In the genomic region with DNA sequence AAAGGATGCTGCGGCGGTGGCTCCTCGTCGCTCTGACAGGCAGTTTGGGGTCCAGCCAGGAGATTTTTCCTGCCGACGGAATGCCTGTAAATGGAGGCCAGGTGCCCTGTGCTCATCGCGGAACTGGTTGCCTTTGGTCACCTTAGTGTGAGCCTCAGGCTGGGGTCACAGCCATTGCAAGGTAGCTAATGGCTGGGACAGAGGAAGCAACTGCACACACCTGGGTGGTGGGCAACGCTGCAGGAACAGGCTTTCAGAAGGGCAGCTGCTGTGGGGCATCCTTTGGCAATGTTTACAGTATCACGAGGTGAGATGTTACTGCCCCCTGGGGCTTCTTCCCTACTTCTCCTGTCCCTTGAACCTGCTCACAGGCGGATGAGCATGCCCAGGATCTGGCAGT, we compare ENCODE assay signal across 15 cellular contexts.
A peak's percentile ranks its signal among the peaks of the same experiment; 100 is the strongest.
DNase-seq lines count a peak whose midpoint lies in the region; ATAC-seq and TF ChIP-seq lines count a peak whose summit lies in the region.
"Had no signal": no experiment of that assay in that cellular context is flagged by ENCODE, and none has a peak within 500 bp of the region (broad histone marks: within the 10 kb centered on the region; RNA-seq: fewer than 3 reads in every experiment).

No MANE protein-coding gene starts in this region.

- no peaks in the 10 kb centered on the region for H3K36me3 Mint-ChIP-seq in activated CD8-positive, alpha-beta memory T cell treated with anti-CD3 and anti-CD28 coated beads, Interleukin-2, amount 10 ng/mL, durations not matched to agents 7 days and 5 days
- no peaks in the 10 kb centered on the region for H3K36me3 Mint-ChIP-seq in type B pancreatic cell
- H3K36me3 Mint-ChIP-seq: CD4-positive, CD25-positive, alpha-beta regulatory T cell; CD8-positive, alpha-beta T cell had no signal

- H3K4me3 Mint-ChIP-seq in activated CD8-positive, alpha-beta memory T cell treated with anti-CD3 and anti-CD28 coated beads, Interleukin-2, amount 10 ng/mL, durations not matched to agents 7 days and 5 days, result no peak overlapping the region
- H3K4me3 Mint-ChIP-seq in type B pancreatic cell, result no peak overlapping the region
- H3K4me3 Mint-ChIP-seq: B cell; CD4-positive, CD25-positive, alpha-beta regulatory T cell; CD8-positive, alpha-beta T cell; GM23338; HFFc6 had no signal

- DNase-seq in activated CD8-positive, alpha-beta memory T cell treated with anti-CD3 and anti-CD28 coated beads for 24 hours, result peak; percentile 43
- no peak for DNase-seq in activated CD8-positive, alpha-beta memory T cell treated with anti-CD3 and anti-CD28 coated beads, Interleukin-2, amount 10 ng/mL, durations not matched to agents 7 days and 5 days
- DNase-seq in mesenteric fat pad (ENCODE audit: low spot score) (peak; percentile 81), type B pancreatic cell (ENCODE audit: extremely low spot score, unreplicated experiment) (peak; percentile 43), HPDE6-E6E7 (ENCODE audit: extremely low spot score) (no peak), iPS-NIHi11 (ENCODE audit: low spot score) (no peak)
- DNase-seq: Caco-2; CD4-positive, CD25-positive, alpha-beta regulatory T cell; CD8-positive, alpha-beta T cell; DMS153; DND-41; HFFc6 had no signal

- H3K27me3 Mint-ChIP-seq in activated CD8-positive, alpha-beta memory T cell treated with anti-CD3 and anti-CD28 coated beads, Interleukin-2, amount 10 ng/mL, durations not matched to agents 7 days and 5 days, result peaks cover 17% of the 10 kb centered on the region
- H3K27me3 Mint-ChIP-seq in type B pancreatic cell, result peaks cover 19% of the 10 kb centered on the region

- no peak for ATAC-seq in activated CD8-positive, alpha-beta memory T cell treated with anti-CD3 and anti-CD28 coated beads, Interleukin-2, amount 10 ng/mL, durations not matched to agents 7 days and 5 days
- ATAC-seq: CD8-positive, alpha-beta T cell; GM12878; GM23338 had no signal

- peaks cover 3% of the 10 kb centered on the region for H3K4me1 Mint-ChIP-seq in activated CD8-positive, alpha-beta memory T cell treated with anti-CD3 and anti-CD28 coated beads, Interleukin-2, amount 10 ng/mL, durations not matched to agents 7 days and 5 days
- H3K4me1 Mint-ChIP-seq in type B pancreatic cell (ENCODE audit: unreplicated experiment), result peaks cover 26% of the 10 kb centered on the region

- H3K27ac Mint-ChIP-seq in activated CD8-positive, alpha-beta memory T cell treated with anti-CD3 and anti-CD28 coated beads, Interleukin-2, amount 10 ng/mL, durations not matched to agents 7 days and 5 days, result no peak overlapping the region
- H3K27ac Mint-ChIP-seq in type B pancreatic cell, result no peak overlapping the region
- H3K27ac Mint-ChIP-seq: B cell; CD4-positive, CD25-positive, alpha-beta regulatory T cell; CD8-positive, alpha-beta T cell; GM23338; HFFc6 had no signal

- TF ChIP-seq CTCF in type B pancreatic cell (conservative IDR thresholded peaks at IDR 0.05), result no peak

- CTCF ChIA-PET in activated CD8-positive, alpha-beta memory T cell treated with anti-CD3 and anti-CD28 coated beads, Interleukin-2, amount 10 ng/mL, durations not matched to agents 7 days and 5 days (lab: Charles Lee), result no interaction called here

- H3K9me3 Mint-ChIP-seq in activated CD8-positive, alpha-beta memory T cell treated with anti-CD3 and anti-CD28 coated beads, Interleukin-2, amount 10 ng/mL, durations not matched to agents 7 days and 5 days (ENCODE audit: low read depth), result no peaks in the 10 kb centered on the region
- H3K9me3 Mint-ChIP-seq in type B pancreatic cell, result no peaks in the 10 kb centered on the region
- H3K9me3 Mint-ChIP-seq: CD8-positive, alpha-beta T cell; GM23338; HFFc6 had no signal

Comparison
In these comparisons a context has a peak if more than half of its experiments do, and no peak if none do; other contexts are left out.
1. DNase-seq: peak in activated CD8-positive, alpha-beta memory T cell treated with anti-CD3 and anti-CD28 coated beads for 24 hours (single experiment), mesenteric fat pad (single experiment) and type B pancreatic cell (single experiment); none in activated CD8-positive, alpha-beta memory T cell treated with anti-CD3 and anti-CD28 coated beads, Interleukin-2, amount 10 ng/mL, durations not matched to agents 7 days and 5 days (single experiment), HPDE6-E6E7 (single experiment) and iPS-NIHi11 (single experiment).